1 cellular context compared by ENCODE assay signal in the genomic region with DNA sequence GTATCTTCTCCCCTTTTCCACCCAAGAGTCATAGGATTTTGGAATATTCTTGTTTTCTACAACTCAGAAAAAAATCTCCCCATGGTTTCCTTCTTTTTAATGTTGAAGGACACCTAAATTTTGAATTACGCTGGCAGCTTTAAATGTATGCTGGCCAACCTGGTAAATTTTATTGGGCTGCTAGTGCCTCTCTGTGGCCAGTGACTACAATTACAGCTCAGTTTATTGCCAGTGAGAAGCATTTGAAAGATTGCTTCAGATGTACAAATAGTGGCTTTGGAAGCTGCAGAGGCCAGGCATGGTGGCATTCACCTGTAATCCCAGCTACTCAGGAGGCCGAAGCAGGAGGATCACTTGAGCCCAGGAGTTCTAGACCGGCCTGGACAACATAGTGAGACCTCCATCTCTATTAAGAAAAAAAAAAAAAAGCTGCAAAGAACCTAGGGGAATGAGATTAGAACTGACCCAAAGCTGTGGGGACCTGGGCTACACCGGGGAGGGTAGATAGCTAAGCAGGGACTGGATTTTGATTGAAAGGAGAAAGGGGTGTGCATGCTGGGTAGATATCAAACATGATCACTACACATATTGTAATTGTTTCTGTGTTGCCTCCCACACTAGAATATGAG.
TF ChIP-seq lines count a peak whose summit lies in the region.

No MANE protein-coding gene starts in this region.

TF ChIP-seq in K562, 482 proteins besides CTCF, POLR2A, EP300 and RAD21 (continued from another document):
- TF ChIP-seq CEBPG (CRISPR knock-in tag; IDR thresholded peaks at IDR 0.05): no peak
- peak in 1 of 2 experiments; percentile 72; a peak in 2 of 4 replicates for TF ChIP-seq CEBPG (tag; conservative IDR thresholded peaks at IDR 0.05 in 1 of 2, IDR thresholded peaks at IDR 0.05 in 1 of 2)
- TF ChIP-seq, protein P1, sequence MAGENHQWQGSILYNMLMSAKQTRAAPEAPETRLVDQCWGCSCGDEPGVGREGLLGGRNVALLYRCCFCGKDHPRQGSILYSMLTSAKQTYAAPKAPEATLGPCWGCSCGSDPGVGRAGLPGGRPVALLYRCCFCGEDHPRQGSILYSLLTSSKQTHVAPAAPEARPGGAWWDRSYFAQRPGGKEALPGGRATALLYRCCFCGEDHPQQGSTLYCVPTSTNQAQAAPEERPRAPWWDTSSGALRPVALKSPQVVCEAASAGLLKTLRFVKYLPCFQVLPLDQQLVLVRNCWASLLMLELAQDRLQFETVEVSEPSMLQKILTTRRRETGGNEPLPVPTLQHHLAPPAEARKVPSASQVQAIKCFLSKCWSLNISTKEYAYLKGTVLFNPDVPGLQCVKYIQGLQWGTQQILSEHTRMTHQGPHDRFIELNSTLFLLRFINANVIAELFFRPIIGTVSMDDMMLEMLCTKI (IDR thresholded peaks at IDR 0.05; ENCODE audit: partially characterized antibody): no peak
- peak in 1 of 2 experiments; percentile 13; a peak in 1 of 4 replicates for TF ChIP-seq TBL1XR1 (IDR thresholded peaks at IDR 0.05; ENCODE audit: low read length in 2 of 2)
- no peak; the same call in 1 of the 2 replicates for TF ChIP-seq JUND (IDR thresholded peaks at IDR 0.05; ENCODE audit: borderline replicate concordance, low read depth, low read length)
- no peak for TF ChIP-seq JUND (tag; IDR thresholded peaks at IDR 0.05; ENCODE audit: borderline replicate concordance, low read depth, low read length)
- TF ChIP-seq FUS (optimal IDR thresholded peaks at IDR 0.05; ENCODE audit: low read depth, low read length): no peak
